ENCODE assay signal across 9 cellular contexts in the genomic region with DNA sequence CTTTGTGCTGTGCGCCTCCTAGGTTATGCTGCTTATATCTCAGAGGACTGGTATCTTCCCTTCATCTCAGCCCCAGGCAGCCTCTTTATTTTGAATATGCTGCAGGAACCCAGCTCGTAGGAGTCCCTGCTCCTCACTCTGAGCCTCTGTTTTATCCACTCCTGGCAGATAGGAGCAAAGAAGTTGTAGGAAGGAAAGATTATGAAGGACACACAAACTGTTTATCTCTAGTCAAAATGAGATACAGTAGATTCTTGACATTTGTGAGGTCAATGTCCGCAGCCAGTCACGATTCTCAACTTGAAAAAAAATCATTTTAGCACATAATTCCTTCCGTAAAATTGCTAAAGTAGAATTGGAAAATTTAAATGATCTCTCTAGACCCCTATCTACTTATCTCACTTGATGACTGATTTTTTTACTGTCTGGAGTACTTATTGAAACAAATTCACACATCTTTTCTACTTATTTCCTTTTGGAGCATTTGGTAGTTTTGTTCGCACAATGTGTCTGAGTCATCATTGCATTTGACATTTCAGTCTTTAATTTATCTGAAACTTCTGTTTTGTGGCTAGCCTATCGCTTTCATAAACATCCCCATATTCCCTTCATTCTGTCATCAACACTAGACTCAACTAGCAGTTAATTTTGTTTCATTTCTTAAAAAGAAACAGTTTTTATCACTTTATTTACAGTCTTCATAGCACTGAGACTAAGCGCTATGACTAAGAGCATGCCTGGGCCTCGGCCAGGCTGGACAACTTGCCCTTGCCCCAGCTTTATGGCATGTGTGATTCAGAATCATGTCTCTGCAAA. TPM values are rescaled to one million over a fixed set of nuclear protein-coding genes. Genes with fewer than 3 reads are reported as not detected.
DNase-seq lines count a peak whose midpoint lies in the region; ATAC-seq and TF ChIP-seq lines count a peak whose summit lies in the region.
"Had no signal": no experiment of that assay in that cellular context is flagged by ENCODE, and none has a peak within 500 bp of the region (broad histone marks: within the 10 kb centered on the region; RNA-seq: fewer than 3 reads in every experiment).

No MANE protein-coding gene starts in this region.

- H3K27ac ChIP-seq in ovary = peak overlapping the region in 1 of 2 donors; percentile 29

- H3K27me3 Mint-ChIP-seq in central memory CD8-positive, alpha-beta T cell = no peaks in the 10 kb centered on the region

- peaks cover 7% of the 10 kb centered on the region for H3K36me3 Mint-ChIP-seq in central memory CD8-positive, alpha-beta T cell (ENCODE audit: insufficient read depth)

- no peak overlapping the region for H3K4me3 ChIP-seq in ovary

- TF ChIP-seq POLR2A in ovary (IDR thresholded peaks at IDR 0.05) = no peak

- in situ Hi-C loops in GM13976 (cut with MboI; ENCODE audit: low sequenced_read_pairs, unreplicated experiment) = no loop called here

- peak overlapping the region; percentile 86 for H3K27ac Mint-ChIP-seq in central memory CD8-positive, alpha-beta T cell (ENCODE audit: low read depth)

- intact Hi-C loops in ovary (cut with DNase I) = no loop called here

- H3K4me1 ChIP-seq in ovary (ENCODE audit: insufficient read depth) = peaks cover 9% of the 10 kb centered on the region

- H3K4me1 Mint-ChIP-seq in central memory CD8-positive, alpha-beta T cell = peaks cover 43% of the 10 kb centered on the region

- no peak for TF ChIP-seq EP300 in ovary (IDR thresholded peaks at IDR 0.05)

- no peaks in the 10 kb centered on the region for H3K36me3 ChIP-seq in ovary

- no peak for TF ChIP-seq CTCF in ovary (IDR thresholded peaks at IDR 0.05)
- TF ChIP-seq CTCF in GM13976 (IDR thresholded peaks at IDR 0.05; ENCODE audit: borderline replicate concordance, control extremely low read depth, extremely low read depth, insufficient read depth, missing control alignments) = no peak

- no peaks in the 10 kb centered on the region for H3K9me3 Mint-ChIP-seq in central memory CD8-positive, alpha-beta T cell

- no peaks in the 10 kb centered on the region for H3K9me3 ChIP-seq in ovary

- DNase-seq in RPMI7951 (ENCODE audit: low read depth) = peak; percentile 36
- DNase-seq in central memory CD8-positive, alpha-beta T cell (ENCODE audit: low spot score in 2 of 2) = no peak
- DNase-seq in ovary = peak in 4 of 5 donors; percentile 21 to 56 (median 47)
- DNase-seq in hypothalamus (lab: John Stamatoyannopoulos, UW) = no peak
- DNase-seq in left lobe of liver (ENCODE audit: low spot score) = no peak
- no peak for DNase-seq in GM13976 (ENCODE audit: low spot score)
- DNase-seq in NK-92 treated with Interleukin-12 subunit alpha and Interleukin-12 subunit beta, amount 100 ng/mL, for 24 hours (lab: John Stamatoyannopoulos, UW) = no peak
- DNase-seq: NCI-H1436 treated with DMSO at 0.1 percent for 48 hours had no signal

- no peaks in the 10 kb centered on the region for H3K27me3 ChIP-seq in ovary

- WGBS in ovary, 3 donors = 25 to 38% (median 32%) methylated on average over 9 of the region's 9 CpGs

- peak overlapping the region; percentile 75 for H3K4me3 Mint-ChIP-seq in central memory CD8-positive, alpha-beta T cell

- ATAC-seq in GM18511 (IDR thresholded peaks at IDR 0.05; ENCODE audit: unreplicated experiment) (peak; percentile 50), left lobe of liver (no peak)
- peak; percentile 51 for ATAC-seq in central memory CD8-positive, alpha-beta T cell (replicated peaks; ENCODE audit: extremely low read depth, poor library complexity, severe bottlenecking)

RNA-seq across cellular contexts. Expression of a gene that starts 15.8 kb away (rescaled TPM):
- 3.1 and 3.7 TPM in 2 replicates for total RNA-seq in RPMI7951 (2014; rRNA removed; shearing (Covaris generic))
- total RNA-seq in ovary = 10 to 100 TPM in 6 of 7 donors, 1 to 10 TPM in 1; 6.5 to 17.9 (median 14.1) TPM
- 10 to 100 TPM in 1 of 2 donors, 1 to 10 TPM in 1; 7.9 to 13.5 TPM for polyA plus RNA-seq in ovary
- total RNA-seq in left lobe of liver = 5.5 TPM

Comparison
In these comparisons a context has a peak if more than half of its experiments do, and no peak if none do; other contexts are left out.
1. DNase-seq: peak in RPMI7951 (single experiment) and ovary (4 of 5); none in central memory CD8-positive, alpha-beta T cell (0 of 2), hypothalamus (0 of 51), left lobe of liver (single experiment), GM13976 (single experiment) and NK-92 treated with Interleukin-12 subunit alpha and Interleukin-12 subunit beta, amount 100 ng/mL, for 24 hours (single experiment).